31 cellular contexts compared by ENCODE assay signal in genomic region chr2:64166637-64167420, GRCh38. TPM values are rescaled to one million over a fixed set of nuclear protein-coding genes. Genes with fewer than 3 reads are reported as not detected.
DNase-seq lines count a peak whose midpoint lies in the region; ATAC-seq, FAIRE-seq and TF ChIP-seq lines count a peak whose summit lies in the region.
"Had no signal": no experiment of that assay in that cellular context is flagged by ENCODE, and none has a peak within 500 bp of the region (broad histone marks: within the 10 kb centered on the region; RNA-seq: fewer than 3 reads in every experiment).

No MANE protein-coding gene starts in this region.

- H3K9me3 Mint-ChIP-seq in stimulated activated naive CD8-positive, alpha-beta T cell treated with anti-CD3 and anti-CD28 coated beads, Interleukin-15, amount 100 ng/mL, for 72 hours: no peaks in the 10 kb centered on the region
- no peaks in the 10 kb centered on the region for H3K9me3 Mint-ChIP-seq in activated T-helper 17 cell treated with anti-CD3 and anti-CD28 coated beads, Interleukin-2, amount 50 U/mL, for 72 hours
- H3K9me3 Mint-ChIP-seq: activated CD8-positive, alpha-beta T cell treated with anti-CD3 and anti-CD28 coated beads for 36 hours; activated naive CD8-positive, alpha-beta T cell treated with anti-CD3 and anti-CD28 coated beads, Interleukin-2, amount 50 U/mL, for 24 hours; brain; CD8-positive, alpha-beta T cell; stimulated activated memory B cell treated with anti-CD40 and anti-IgM and Interleukin-4, amounts not matched to agents 10 μg/mL and 1 μg/mL and 100 μg/mL, for 72 hours had no signal

- TF ChIP-seq EP300 in esophagus muscularis mucosa (IDR thresholded peaks at IDR 0.05): no peak

- H3K4me1 ChIP-seq in keratinocyte (ENCODE audit: control insufficient read depth, extremely low read depth, insufficient read depth, low read length): peaks cover 25% of the 10 kb centered on the region
- H3K4me1 ChIP-seq in esophagus muscularis mucosa: no peaks in the 10 kb centered on the region
- H3K4me1 ChIP-seq: right lobe of liver, testis had no signal

- no peaks in the 10 kb centered on the region for H3K27me3 Mint-ChIP-seq in stimulated activated naive CD8-positive, alpha-beta T cell treated with anti-CD3 and anti-CD28 coated beads, Interleukin-15, amount 100 ng/mL, for 72 hours
- H3K27me3 Mint-ChIP-seq in activated T-helper 17 cell treated with anti-CD3 and anti-CD28 coated beads, Interleukin-2, amount 50 U/mL, for 72 hours: no peaks in the 10 kb centered on the region
- H3K27me3 Mint-ChIP-seq: activated naive CD8-positive, alpha-beta T cell treated with anti-CD3 and anti-CD28 coated beads, Interleukin-2, amount 50 U/mL, for 24 hours; B cell; brain; stimulated activated memory B cell treated with anti-CD40 and anti-IgM and Interleukin-4, amounts not matched to agents 10 μg/mL and 1 μg/mL and 100 μg/mL, for 72 hours; T-helper 17 cell had no signal

- H3K36me3 ChIP-seq in keratinocyte (ENCODE audit: control insufficient read depth in 2 of 2, extremely low read depth in 1 of 2, insufficient read depth in 2 of 2, low read length in 2 of 2) (no peaks in the 10 kb centered on the region), esophagus muscularis mucosa (no peaks in the 10 kb centered on the region)
- H3K36me3 ChIP-seq: heart right ventricle, right lobe of liver had no signal

- TF ChIP-seq POLR2A in esophagus muscularis mucosa (IDR thresholded peaks at IDR 0.05; ENCODE audit: low read depth): no peak

- WGBS in esophagus muscularis mucosa: 93% methylated on average over 4 of the region's 4 CpGs

- dilution Hi-C loops in keratinocyte (cut with MboI; ENCODE audit: extremely low pct_ligation_motif_present, low sequenced_read_pairs): no loop called here

- peak; percentile 67 for FAIRE-seq in keratinocyte (lab: Jason Lieb, UNC)
- FAIRE-seq: colon had no signal

- no peak for DNase-seq in stimulated activated naive CD8-positive, alpha-beta T cell treated with anti-CD3 and anti-CD28 coated beads, Interleukin-15, Interleukin-2, amounts not matched to agents 100 U/mL and 50 U/mL, for 24 hours
- no peak for DNase-seq in stimulated activated naive CD8-positive, alpha-beta T cell treated with anti-CD3 and anti-CD28 coated beads, Interleukin-15, amount 100 ng/mL, for 72 hours
- DNase-seq in keratinocyte (ENCODE audit: low read depth, low spot score) (no peak), esophagus muscularis mucosa (ENCODE audit: extremely low spot score) (no peak), anterior cingulate cortex (lab: John Stamatoyannopoulos, UW) (no peak), NCI-H345 treated with DMSO at 0.1 percent for 48 hours (lab: John Stamatoyannopoulos, UW; ENCODE audit: unreplicated experiment) (no peak)
- DNase-seq: activated CD8-positive, alpha-beta T cell treated with anti-CD3 and anti-CD28 coated beads for 36 hours; activated gamma-delta T cell; activated naive CD8-positive, alpha-beta T cell treated with anti-CD3 and anti-CD28 coated beads, Interleukin-2, amount 50 U/mL, for 24 hours; CD8-positive, alpha-beta T cell; DMS 273 treated with DMSO at 0.1 percent for 48 hours; effector memory CD4-positive, alpha-beta T cell; erythroblast; heart right ventricle; NCI-H1417 treated with DMSO at 0.1 percent for 48 hours; NCI-H2081; NCI-H2227 treated with DMSO at 0.1 percent for 48 hours; right lobe of liver; stimulated activated CD4-positive, alpha-beta T cell treated with anti-CD3 and anti-CD28 coated beads, Interleukin-4, amount 100 ng/mL, for 24 hours; T-helper 17 cell; testis had no signal

- H3K9me3 ChIP-seq in keratinocyte (ENCODE audit: control insufficient read depth, low read depth, low read length) (no peaks in the 10 kb centered on the region), esophagus muscularis mucosa (no peaks in the 10 kb centered on the region)
- H3K9me3 ChIP-seq: heart right ventricle, right lobe of liver, testis had no signal

- H3K4me3 ChIP-seq in keratinocyte (ENCODE audit: control insufficient read depth in 2 of 3, extremely low read depth in 1 of 3, insufficient read depth in 2 of 3, low read depth in 1 of 3, low read length in 3 of 3): no peak overlapping the region
- H3K4me3 ChIP-seq in esophagus muscularis mucosa: no peak overlapping the region
- H3K4me3 ChIP-seq: heart right ventricle, right lobe of liver, testis had no signal

- no peaks in the 10 kb centered on the region for H3K4me1 Mint-ChIP-seq in stimulated activated naive CD8-positive, alpha-beta T cell treated with anti-CD3 and anti-CD28 coated beads, Interleukin-15, amount 100 ng/mL, for 72 hours
- H3K4me1 Mint-ChIP-seq in activated T-helper 17 cell treated with anti-CD3 and anti-CD28 coated beads, Interleukin-2, amount 50 U/mL, for 72 hours: no peaks in the 10 kb centered on the region
- H3K4me1 Mint-ChIP-seq: activated naive CD8-positive, alpha-beta T cell treated with anti-CD3 and anti-CD28 coated beads, Interleukin-2, amount 50 U/mL, for 24 hours; brain; stimulated activated memory B cell treated with anti-CD40 and anti-IgM and Interleukin-4, amounts not matched to agents 10 μg/mL and 1 μg/mL and 100 μg/mL, for 72 hours had no signal

- no peaks in the 10 kb centered on the region for H4K20me1 ChIP-seq in keratinocyte (ENCODE audit: control insufficient read depth, extremely low read depth, insufficient read depth, low read length)

- H3K4me3 Mint-ChIP-seq in stimulated activated naive CD8-positive, alpha-beta T cell treated with anti-CD3 and anti-CD28 coated beads, Interleukin-15, amount 100 ng/mL, for 72 hours: no peak overlapping the region
- H3K4me3 Mint-ChIP-seq in activated T-helper 17 cell treated with anti-CD3 and anti-CD28 coated beads, Interleukin-2, amount 50 U/mL, for 72 hours: no peak overlapping the region
- H3K4me3 Mint-ChIP-seq: activated CD8-positive, alpha-beta T cell treated with anti-CD3 and anti-CD28 coated beads for 36 hours; activated naive CD8-positive, alpha-beta T cell treated with anti-CD3 and anti-CD28 coated beads, Interleukin-2, amount 50 U/mL, for 24 hours; B cell; brain; CD8-positive, alpha-beta T cell; stimulated activated memory B cell treated with anti-CD40 and anti-IgM and Interleukin-4, amounts not matched to agents 10 μg/mL and 1 μg/mL and 100 μg/mL, for 72 hours; T-helper 17 cell had no signal

- no peaks in the 10 kb centered on the region for H3K36me3 Mint-ChIP-seq in activated T-helper 17 cell treated with anti-CD3 and anti-CD28 coated beads, Interleukin-2, amount 50 U/mL, for 72 hours (ENCODE audit: low read depth)
- H3K36me3 Mint-ChIP-seq: brain; CD8-positive, alpha-beta T cell; stimulated activated memory B cell treated with anti-CD40 and anti-IgM and Interleukin-4, amounts not matched to agents 10 μg/mL and 1 μg/mL and 100 μg/mL, for 72 hours had no signal

- no peak overlapping the region for H3K4me2 ChIP-seq in keratinocyte (ENCODE audit: control insufficient read depth, extremely low read depth, insufficient read depth, low read depth, low read length)
- H3K4me2 ChIP-seq: KMS-11 had no signal

- H3K27me3 ChIP-seq in keratinocyte (ENCODE audit: control insufficient read depth, extremely low read depth, insufficient read depth, low read length) (no peaks in the 10 kb centered on the region), esophagus muscularis mucosa (no peaks in the 10 kb centered on the region)
- H3K27me3 ChIP-seq: heart right ventricle, right lobe of liver, testis had no signal

- H3K27ac ChIP-seq in keratinocyte (ENCODE audit: control insufficient read depth, insufficient read depth, low read length) (no peak overlapping the region), esophagus muscularis mucosa (replicated peaks in 1 of 4) (no peak overlapping the region)
- H3K27ac ChIP-seq: heart right ventricle, KMS-11, right lobe of liver, testis had no signal

- no peaks in the 10 kb centered on the region for H3K79me2 ChIP-seq in keratinocyte (ENCODE audit: control insufficient read depth, insufficient read depth, low read length)

- TF ChIP-seq CTCF in keratinocyte (optimal IDR thresholded peaks at IDR 0.05 in 1 of 3, IDR thresholded peaks at IDR 0.05 in 1 of 3, conservative IDR thresholded peaks at IDR 0.05 in 1 of 3; ENCODE audit: extremely low read depth in 1 of 3, insufficient read depth in 2 of 3, low read length in 3 of 3): no peak
- no peak for TF ChIP-seq CTCF in esophagus muscularis mucosa (IDR thresholded peaks at IDR 0.05)

- no peak overlapping the region for H2AFZ ChIP-seq in keratinocyte (ENCODE audit: control insufficient read depth, low read length)

- H3K9ac ChIP-seq in keratinocyte (ENCODE audit: control insufficient read depth, extremely low read depth, insufficient read depth, low read length): no peak overlapping the region
- H3K9ac ChIP-seq: KMS-11 had no signal

- no peaks in the 10 kb centered on the region for H3K9me1 ChIP-seq in keratinocyte (ENCODE audit: control insufficient read depth, extremely low read depth, insufficient read depth, low read length)

- intact Hi-C loops in esophagus muscularis mucosa (cut with DNase I): no loop called here

- no peak overlapping the region for H3K27ac Mint-ChIP-seq in stimulated activated naive CD8-positive, alpha-beta T cell treated with anti-CD3 and anti-CD28 coated beads, Interleukin-15, amount 100 ng/mL, for 72 hours
- H3K27ac Mint-ChIP-seq in activated T-helper 17 cell treated with anti-CD3 and anti-CD28 coated beads, Interleukin-2, amount 50 U/mL, for 72 hours: no peak overlapping the region
- H3K27ac Mint-ChIP-seq: activated CD8-positive, alpha-beta T cell treated with anti-CD3 and anti-CD28 coated beads for 36 hours; activated naive CD8-positive, alpha-beta T cell treated with anti-CD3 and anti-CD28 coated beads, Interleukin-2, amount 50 U/mL, for 24 hours; B cell; brain; CD8-positive, alpha-beta T cell; stimulated activated memory B cell treated with anti-CD40 and anti-IgM and Interleukin-4, amounts not matched to agents 10 μg/mL and 1 μg/mL and 100 μg/mL, for 72 hours; T-helper 17 cell had no signal

- peak; percentile 61 for ATAC-seq in stimulated activated naive CD8-positive, alpha-beta T cell treated with anti-CD3 and anti-CD28 coated beads, Interleukin-15, Interleukin-2, amounts not matched to agents 100 U/mL and 50 U/mL, for 24 hours
- no peak for ATAC-seq in stimulated activated naive CD8-positive, alpha-beta T cell treated with anti-CD3 and anti-CD28 coated beads, Interleukin-15, amount 100 ng/mL, for 72 hours
- ATAC-seq in activated T-helper 17 cell treated with anti-CD3 and anti-CD28 coated beads, Interleukin-2, amount 50 U/mL, for 72 hours (replicated peaks): peak; percentile 87
- no peak for ATAC-seq in HG03025 (IDR thresholded peaks at IDR 0.05; ENCODE audit: low FRiP score, unreplicated experiment)
- ATAC-seq: activated CD4-positive, CD25-positive, alpha-beta regulatory T cell treated with anti-CD3 and anti-CD28 coated beads, Interleukin-2, amount 50 U/mL, for 24 hours; activated CD8-positive, alpha-beta T cell treated with anti-CD3 and anti-CD28 coated beads for 36 hours; activated naive CD8-positive, alpha-beta T cell treated with anti-CD3 and anti-CD28 coated beads, Interleukin-2, amount 50 U/mL, for 24 hours; CD8-positive, alpha-beta T cell; HCT116; heart right ventricle; right lobe of liver; SK-N-SH treated with all-trans-retinoic acid at 6 μM for 48 hours; stimulated activated memory B cell treated with anti-CD40 and anti-IgM and Interleukin-4, amounts not matched to agents 10 μg/mL and 1 μg/mL and 100 μg/mL, for 72 hours; T-helper 17 cell had no signal

RNA-seq across cellular contexts. Expression of gene PELI1, which starts 22.6 kb away (rescaled TPM):
- 10 to 100 TPM; 57.4 to 59.7 TPM for total RNA-seq in activated T-helper 17 cell treated with anti-CD3 and anti-CD28 coated beads, Interleukin-2, amount 50 U/mL, for 72 hours
- polyA plus RNA-seq in keratinocyte: 14.1 to 21.2 TPM (median 17.0 TPM) in 3 replicates
- 24.6 TPM for polyA plus RNA-seq in keratinocyte (2011; ENCODE audit: low read depth)
- polyA plus RNA-seq in keratinocyte (2011; cell fraction: cytosol; rRNA removed): 11.1 and 18.0 TPM in 2 replicates
- polyA plus RNA-seq in keratinocyte (2011; cell fraction: nucleus; rRNA removed): 18.2 and 22.7 TPM in 2 replicates
- polyA plus RNA-seq in keratinocyte (2012; ENCODE audit: low replicate concordance): 10.1 and 30.1 TPM in 2 replicates
- 3.6 to 21.1 TPM (median 13.4 TPM) in 3 replicates for polyA minus RNA-seq in keratinocyte
- polyA minus RNA-seq in keratinocyte (2011; cell fraction: cytosol; rRNA and poly(A)+ RNA removed): 21.7 TPM
- polyA minus RNA-seq in keratinocyte (2011; cell fraction: nucleus; rRNA and poly(A)+ RNA removed): 16.0 and 24.6 TPM in 2 replicates
- 10 to 100 TPM; 13.7 to 31.1 (median 19.7) TPM for total RNA-seq in esophagus muscularis mucosa

Comparison
In these comparisons a context has a peak if more than half of its experiments do, and no peak if none do; other contexts are left out.
1. ATAC-seq: peak in stimulated activated naive CD8-positive, alpha-beta T cell treated with anti-CD3 and anti-CD28 coated beads, Interleukin-15, Interleukin-2, amounts not matched to agents 100 U/mL and 50 U/mL, for 24 hours (single experiment) and activated T-helper 17 cell treated with anti-CD3 and anti-CD28 coated beads, Interleukin-2, amount 50 U/mL, for 72 hours (single experiment); none in stimulated activated naive CD8-positive, alpha-beta T cell treated with anti-CD3 and anti-CD28 coated beads, Interleukin-15, amount 100 ng/mL, for 72 hours (single experiment) and HG03025 (single experiment).